In genomic region chr4:21476753-21477152, GRCh38 we compare ENCODE assay signal across 1 cellular context.
A peak's percentile ranks its signal among the peaks of the same experiment; 100 is the strongest.
TF ChIP-seq lines count a peak whose summit lies in the region.

No MANE protein-coding gene starts in this region.

TF ChIP-seq in HCT116, 20 proteins besides CTCF, POLR2A, EP300 and RAD21 (continued from another document):
- TF ChIP-seq REST (IDR thresholded peaks at IDR 0.05; ENCODE audit: low read depth) (peak; percentile 37), EZH2 (IDR thresholded peaks at IDR 0.05) (no peak), FOSL1 (IDR thresholded peaks at IDR 0.05; ENCODE audit: low read depth) (no peak)
